8 cellular contexts compared by ENCODE assay signal in the genomic region with DNA sequence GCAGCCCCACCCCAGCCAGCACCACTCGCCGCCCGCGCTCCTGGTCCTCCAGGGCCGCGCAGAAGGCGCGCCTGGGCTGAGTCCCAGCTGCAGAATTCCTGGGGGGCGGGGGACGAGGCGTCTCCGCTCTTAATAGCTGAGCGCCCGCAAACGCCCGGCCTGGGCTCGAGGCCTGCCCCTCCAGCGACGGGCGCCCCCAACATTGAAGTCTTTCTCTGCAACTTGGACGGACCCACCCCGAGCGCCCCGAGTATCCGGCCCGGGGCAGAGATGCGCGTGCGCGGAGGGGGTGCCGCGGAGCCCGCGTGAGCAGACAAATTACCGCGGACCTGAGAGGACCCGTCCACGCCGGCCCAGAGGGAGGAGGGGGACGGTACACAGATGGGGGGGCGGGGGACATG. TPM values are rescaled to one million over a fixed set of nuclear protein-coding genes. Genes with fewer than 3 reads are reported as not detected.
A peak's percentile ranks its signal among the peaks of the same experiment; 100 is the strongest.
DNase-seq lines count a peak whose midpoint lies in the region; ATAC-seq and TF ChIP-seq lines count a peak whose summit lies in the region.

No MANE protein-coding gene starts in this region.

- intact Hi-C loops in mammary epithelial cell (cut with micrococcal nuclease) = no loop called here
- intact Hi-C loops in thyroid gland (cut with DNase I) = no loop called here

- H3K27ac ChIP-seq in mammary epithelial cell (ENCODE audit: insufficient read depth, low read depth, low read length) = no peak overlapping the region
- peak overlapping the region in 1 of 3 donors; percentile 66 for H3K27ac ChIP-seq in thyroid gland
- no peak overlapping the region for H3K27ac ChIP-seq in SJCRH30

- H3K36me3 ChIP-seq in mammary epithelial cell (ENCODE audit: insufficient read depth, low read length) (no peaks in the 10 kb centered on the region), thyroid gland (no peaks in the 10 kb centered on the region), SJCRH30 (no peaks in the 10 kb centered on the region)

- H3K9me3 ChIP-seq in mammary epithelial cell (replicated peaks; ENCODE audit: insufficient read depth, low read length) (no peaks in the 10 kb centered on the region), thyroid gland (no peaks in the 10 kb centered on the region), SJCRH30 (replicated peaks) (no peaks in the 10 kb centered on the region)

- no peak for TF ChIP-seq POLR2A in thyroid gland (IDR thresholded peaks at IDR 0.05)

- TF ChIP-seq CTCF in AG04449 (IDR thresholded peaks at IDR 0.05; ENCODE audit: insufficient read depth, low read length, missing control alignments) = no peak
- TF ChIP-seq CTCF in LNCaP clone FGC (IDR thresholded peaks at IDR 0.05; ENCODE audit: control insufficient read depth, extremely low read depth, insufficient read depth) = no peak
- TF ChIP-seq CTCF in mammary epithelial cell (conservative IDR thresholded peaks at IDR 0.05 in 1 of 2, IDR thresholded peaks at IDR 0.05 in 1 of 2; ENCODE audit: extremely low read depth in 1 of 2, insufficient read depth in 1 of 2, low read depth in 1 of 2, low read length in 2 of 2) = no peak
- TF ChIP-seq CTCF in thyroid gland (IDR thresholded peaks at IDR 0.05) = no peak

- H3K79me2 ChIP-seq in mammary epithelial cell (ENCODE audit: insufficient read depth, low read length) = no peaks in the 10 kb centered on the region

- 7% methylated on average over 13 of the region's 41 CpGs for WGBS in mammary epithelial cell (ENCODE audit: low coverage, missing lambda C conversion rate)
- 0 to 2% methylated on average over 11 of the region's 41 CpGs for WGBS in thyroid gland, 2 donors

- in situ Hi-C loops in mammary epithelial cell (cut with MboI; ENCODE audit: low sequenced_read_pairs in 2 of 2) = no loop called here

- H3K9ac ChIP-seq in mammary epithelial cell (ENCODE audit: insufficient read depth, low read length) = no peak overlapping the region

- H3K27me3 ChIP-seq in mammary epithelial cell (ENCODE audit: insufficient read depth, low read length) = no peaks in the 10 kb centered on the region
- no peaks in the 10 kb centered on the region for H3K27me3 ChIP-seq in thyroid gland
- H3K27me3 ChIP-seq in SJCRH30 = peaks cover 13% of the 10 kb centered on the region

- dilution Hi-C loops in mammary epithelial cell (cut with HindIII; ENCODE audit: low sequenced_read_pairs) = no loop called here

- CTCF ChIA-PET in AG04449 (lab: Yijun Ruan, JAX) (interaction anchor here (0.9 to 3.0 kb wide), 9 partner anchors 9 to 142 kb away, joined by 3 to 18 read pairs (median 4); no protein-coding TSS in a partner anchor), mammary epithelial cell (lab: Charles Lee; ENCODE audit: low non-redundant PET) (no interaction called here)

- POLR2A ChIA-PET in AG04449 (lab: Yijun Ruan, JAX) = interaction anchor here (1.1 kb wide), 1 partner anchor 11 kb away, joined by 3 read pairs; no protein-coding TSS in a partner anchor

- peak overlapping the region; percentile 61 for H2AFZ ChIP-seq in mammary epithelial cell (ENCODE audit: low read depth, low read length)

- BruUV-seq in mammary epithelial cell (replicated peaks; lab: Mats Ljungman, UMichigan) = no TSS peak

- H3K4me1 ChIP-seq in mammary epithelial cell (ENCODE audit: insufficient read depth, low read length) = peaks cover 31% of the 10 kb centered on the region
- peaks cover 22 to 24% of the 10 kb centered on the region in 2 donors for H3K4me1 ChIP-seq in thyroid gland
- no peaks in the 10 kb centered on the region for H3K4me1 ChIP-seq in SJCRH30

- no peaks in the 10 kb centered on the region for H4K20me1 ChIP-seq in mammary epithelial cell (ENCODE audit: insufficient read depth, low read length)

- peak overlapping the region; percentile 88 for H3K4me2 ChIP-seq in mammary epithelial cell (ENCODE audit: insufficient read depth, low read depth, low read length)

- DNase-seq in AG04449 (ENCODE audit: low read depth, low spot score) (no peak), LNCaP clone FGC (ENCODE audit: low read depth) (no peak), mammary epithelial cell (no peak), left lobe of liver (ENCODE audit: low spot score) (no peak), thyroid gland (peak; percentile 75 to 78), SJCRH30 (no peak), NCI-H1092 (lab: John Stamatoyannopoulos, UW) (no peak)

- H3K4me3 ChIP-seq in AG04449 (ENCODE audit: low read depth, low read length) (peak overlapping the region; percentile 30), LNCaP clone FGC (ENCODE audit: low read depth, low read length) (peak overlapping the region; percentile 59), mammary epithelial cell (replicated peaks in 1 of 3; ENCODE audit: insufficient read depth in 1 of 3, low read depth in 2 of 3, low read length in 3 of 3) (peak overlapping the region; percentile 19 to 41 (median 35)), thyroid gland (replicated peaks in 1 of 3) (peak overlapping the region in 2 of 3 donors; percentile 28 to 42), SJCRH30 (no peak overlapping the region)

- ATAC-seq in left lobe of liver (peak; percentile 37), HG02759 (IDR thresholded peaks at IDR 0.05; ENCODE audit: unreplicated experiment) (no peak)

RNA-seq across cellular contexts. Expression of a gene that starts 6.7 kb away (rescaled TPM):
- total RNA-seq in mammary epithelial cell = 10 to 100 TPM in 1 of 2 donors, 1 to 10 TPM in 1; 4.7 to 17.7 TPM
- polyA plus RNA-seq in mammary epithelial cell = 6.9 TPM
- polyA minus RNA-seq in mammary epithelial cell = 21.2 TPM
- 65.6 TPM for total RNA-seq in left lobe of liver
- total RNA-seq in thyroid gland = 10 to 100 TPM in 2 of 4 donors, 1 to 10 TPM in 2; 5.2 to 12.6 (median 8.8) TPM
- 1.1 and 1.3 TPM in 2 replicates for total RNA-seq in SJCRH30 (2014; rRNA removed; shearing (Covaris generic))

Comparison
In these comparisons a context has a peak if more than half of its experiments do, and no peak if none do; other contexts are left out.
1. DNase-seq: peak in thyroid gland (2 of 2); none in AG04449 (single experiment), LNCaP clone FGC (single experiment), mammary epithelial cell (single experiment), left lobe of liver (single experiment), SJCRH30 (0 of 2) and NCI-H1092 (single experiment).